Comparison of ENCODE assay signal across 17 cellular contexts in the genomic region with DNA sequence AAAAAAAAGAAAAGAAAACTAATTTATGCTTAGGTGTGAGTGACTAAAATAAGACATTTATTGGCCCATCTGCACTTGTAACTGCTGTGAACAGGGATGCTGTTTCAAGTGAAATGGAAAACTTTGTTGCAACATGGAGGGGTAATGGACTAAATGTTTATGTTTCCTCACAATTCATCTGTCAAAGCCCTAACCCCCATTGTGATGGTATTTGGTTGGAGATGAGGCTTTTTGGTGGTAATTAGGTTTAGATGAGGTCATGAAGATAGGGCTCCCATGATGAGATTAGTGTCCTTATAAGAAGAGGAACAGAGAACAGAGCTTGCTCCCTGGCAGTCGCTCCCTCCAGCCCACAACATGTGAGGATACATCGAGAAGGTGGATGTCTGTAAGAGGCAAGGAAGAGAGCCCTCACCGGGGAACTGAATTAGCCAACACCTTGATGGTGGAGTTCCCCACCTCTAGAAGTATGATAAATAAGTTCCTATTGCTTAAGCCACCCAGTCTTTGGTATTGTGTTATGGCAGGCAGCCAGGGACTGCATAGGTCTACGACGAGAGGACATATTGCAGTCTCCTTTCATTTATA. TPM values are rescaled to one million over a fixed set of nuclear protein-coding genes. Genes with fewer than 3 reads are reported as not detected.
DNase-seq lines count a peak whose midpoint lies in the region; ATAC-seq and TF ChIP-seq lines count a peak whose summit lies in the region.
"Had no signal": no experiment of that assay in that cellular context is flagged by ENCODE, and none has a peak within 500 bp of the region (broad histone marks: within the 10 kb centered on the region; RNA-seq: fewer than 3 reads in every experiment).

No MANE protein-coding gene starts in this region.

- H3K4me3 ChIP-seq in HEK293 (ENCODE audit: low read depth, low read length) (no peak overlapping the region), gastroesophageal sphincter (no peak overlapping the region)
- H3K4me3 ChIP-seq: ascending aorta, dorsolateral prefrontal cortex, smooth muscle cell had no signal

- no peaks in the 10 kb centered on the region for H3K9me3 Mint-ChIP-seq in stimulated activated effector memory CD8-positive, alpha-beta T cell treated with anti-CD3 and anti-CD28 coated beads, Interleukin-12 subunit alpha, Interleukin-12 subunit beta, amount 100 ng/mL, for 72 hours
- H3K9me3 Mint-ChIP-seq: activated CD4-positive, alpha-beta memory T cell treated with anti-CD3 and anti-CD28 coated beads, Interleukin-2, amount 10 ng/mL, durations not matched to agents 7 days and 5 days had no signal

- TF ChIP-seq POLR2A in gastroesophageal sphincter (IDR thresholded peaks at IDR 0.05): no peak

- no peak for ATAC-seq in gastroesophageal sphincter
- ATAC-seq in stimulated activated effector memory CD8-positive, alpha-beta T cell treated with anti-CD3 and anti-CD28 coated beads, Interleukin-12 subunit alpha, Interleukin-12 subunit beta, amount 100 ng/mL, for 72 hours: peak; percentile 64
- ATAC-seq in HG03432 (IDR thresholded peaks at IDR 0.05; ENCODE audit: unreplicated experiment): no peak

- WGBS in gastroesophageal sphincter (ENCODE audit: low coverage in 1 of 2), 2 donors: 62 to 68% methylated on average over 5 of the region's 5 CpGs

- H3K36me3 ChIP-seq in HEK293 (ENCODE audit: control insufficient read depth in 2 of 2, insufficient read depth in 1 of 2, low read length in 2 of 2) (no peaks in the 10 kb centered on the region), gastroesophageal sphincter (no peaks in the 10 kb centered on the region)
- H3K36me3 ChIP-seq: ascending aorta, BE2C had no signal

- peak overlapping the region; percentile 80 for H3K27ac Mint-ChIP-seq in stimulated activated effector memory CD8-positive, alpha-beta T cell treated with anti-CD3 and anti-CD28 coated beads, Interleukin-12 subunit alpha, Interleukin-12 subunit beta, amount 100 ng/mL, for 72 hours
- H3K27ac Mint-ChIP-seq: activated CD4-positive, alpha-beta memory T cell treated with anti-CD3 and anti-CD28 coated beads, Interleukin-2, amount 10 ng/mL, durations not matched to agents 7 days and 5 days had no signal

- H3K27ac ChIP-seq in HEK293 (ENCODE audit: extremely low read depth, low read depth, low read length) (no peak overlapping the region), gastroesophageal sphincter (peak overlapping the region in 3 of 4 donors; percentile 7 to 88 (median 87))

- CTCF ChIA-PET in HEK293 (lab: Yijun Ruan, JAX): no interaction called here

- no peak overlapping the region for H3K4me3 Mint-ChIP-seq in stimulated activated effector memory CD8-positive, alpha-beta T cell treated with anti-CD3 and anti-CD28 coated beads, Interleukin-12 subunit alpha, Interleukin-12 subunit beta, amount 100 ng/mL, for 72 hours
- H3K4me3 Mint-ChIP-seq: activated CD4-positive, alpha-beta memory T cell treated with anti-CD3 and anti-CD28 coated beads, Interleukin-2, amount 10 ng/mL, durations not matched to agents 7 days and 5 days had no signal

- H3K27me3 ChIP-seq in gastroesophageal sphincter: no peaks in the 10 kb centered on the region
- H3K27me3 ChIP-seq: ascending aorta, BE2C, dorsolateral prefrontal cortex had no signal

- H3K9me3 ChIP-seq in HEK293 (ENCODE audit: control insufficient read depth, insufficient read depth, low read depth, low read length): no peaks in the 10 kb centered on the region
- no peaks in the 10 kb centered on the region for H3K9me3 ChIP-seq in gastroesophageal sphincter
- H3K9me3 ChIP-seq: ascending aorta, BE2C had no signal

- no peak for TF ChIP-seq EP300 in gastroesophageal sphincter (IDR thresholded peaks at IDR 0.05)

- H3K36me3 Mint-ChIP-seq in stimulated activated effector memory CD8-positive, alpha-beta T cell treated with anti-CD3 and anti-CD28 coated beads, Interleukin-12 subunit alpha, Interleukin-12 subunit beta, amount 100 ng/mL, for 72 hours: no peaks in the 10 kb centered on the region

- peaks cover 14% of the 10 kb centered on the region for H3K4me1 ChIP-seq in HEK293 (ENCODE audit: control insufficient read depth, insufficient read depth, low read length)
- H3K4me1 ChIP-seq in gastroesophageal sphincter: peaks cover 11 to 54% (median 24%) of the 10 kb centered on the region in 3 donors
- H3K4me1 ChIP-seq: BE2C had no signal

- peaks cover 30% of the 10 kb centered on the region for H3K4me1 Mint-ChIP-seq in stimulated activated effector memory CD8-positive, alpha-beta T cell treated with anti-CD3 and anti-CD28 coated beads, Interleukin-12 subunit alpha, Interleukin-12 subunit beta, amount 100 ng/mL, for 72 hours

- DNase-seq in OCI-M1 (lab: John Stamatoyannopoulos, UW): peak; percentile 24
- no peak for DNase-seq in stimulated activated effector memory CD8-positive, alpha-beta T cell treated with anti-CD3 and anti-CD28 coated beads, Interleukin-12 subunit alpha, Interleukin-12 subunit beta, amount 100 ng/mL, for 72 hours (ENCODE audit: low spot score in 2 of 2)
- no peak for DNase-seq in effector CD8-positive, alpha-beta T cell (lab: John Stamatoyannopoulos, UW)
- no peak for DNase-seq in Kasumi-1 (lab: John Stamatoyannopoulos, UW)
- DNase-seq: activated CD4-positive, alpha-beta memory T cell treated with anti-CD3 and anti-CD28 coated beads, Interleukin-2, amount 10 ng/mL, durations not matched to agents 7 days and 5 days; activated effector memory CD4-positive, alpha-beta T cell treated with Interleukin-2 at 50 U/mL for 16 hours; BE2C; DMS79 treated with DMSO at 0.1 percent for 48 hours; dorsolateral prefrontal cortex; MM.1S; occipital lobe had no signal

- TF ChIP-seq CTCF in HEK293 (tag by site-specific recombination; IDR thresholded peaks at IDR 0.05) (no peak), gastroesophageal sphincter (IDR thresholded peaks at IDR 0.05) (no peak)

- POLR2A ChIA-PET in HEK293 (lab: Yijun Ruan, JAX): no interaction called here

TF ChIP-seq in HEK293, 187 proteins besides CTCF, POLR2A, EP300 and RAD21 (continues in another document):
- TF ChIP-seq ZNF843 (tag by site-specific recombination; IDR thresholded peaks at IDR 0.05) (0 out of 2 replicates have a peak, but pooled peaks have one; percentile 27), ZNF175 (tag by site-specific recombination; IDR thresholded peaks at IDR 0.05) (no peak), FEZF1 (tag by site-specific recombination; IDR thresholded peaks at IDR 0.05) (peak; percentile 66), ZNF654 (tag by site-specific recombination; IDR thresholded peaks at IDR 0.05; ENCODE audit: low read depth) (no peak), OSR2 (tag by site-specific recombination; IDR thresholded peaks at IDR 0.05) (peak; percentile 42), ZEB2 (tag by site-specific recombination; IDR thresholded peaks at IDR 0.05) (peak; percentile 49; the same call in 1 of the 2 replicates), ZIC2 (tag by site-specific recombination; IDR thresholded peaks at IDR 0.05) (peak; percentile 80)
- TF ChIP-seq, protein P1, sequence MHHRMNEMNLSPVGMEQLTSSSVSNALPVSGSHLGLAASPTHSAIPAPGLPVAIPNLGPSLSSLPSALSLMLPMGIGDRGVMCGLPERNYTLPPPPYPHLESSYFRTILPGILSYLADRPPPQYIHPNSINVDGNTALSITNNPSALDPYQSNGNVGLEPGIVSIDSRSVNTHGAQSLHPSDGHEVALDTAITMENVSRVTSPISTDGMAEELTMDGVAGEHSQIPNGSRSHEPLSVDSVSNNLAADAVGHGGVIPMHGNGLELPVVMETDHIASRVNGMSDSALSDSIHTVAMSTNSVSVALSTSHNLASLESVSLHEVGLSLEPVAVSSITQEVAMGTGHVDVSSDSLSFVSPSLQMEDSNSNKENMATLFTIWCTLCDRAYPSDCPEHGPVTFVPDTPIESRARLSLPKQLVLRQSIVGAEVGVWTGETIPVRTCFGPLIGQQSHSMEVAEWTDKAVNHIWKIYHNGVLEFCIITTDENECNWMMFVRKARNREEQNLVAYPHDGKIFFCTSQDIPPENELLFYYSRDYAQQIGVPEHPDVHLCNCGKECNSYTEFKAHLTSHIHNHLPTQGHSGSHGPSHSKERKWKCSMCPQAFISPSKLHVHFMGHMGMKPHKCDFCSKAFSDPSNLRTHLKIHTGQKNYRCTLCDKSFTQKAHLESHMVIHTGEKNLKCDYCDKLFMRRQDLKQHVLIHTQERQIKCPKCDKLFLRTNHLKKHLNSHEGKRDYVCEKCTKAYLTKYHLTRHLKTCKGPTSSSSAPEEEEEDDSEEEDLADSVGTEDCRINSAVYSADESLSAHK (tag by site-specific recombination; IDR thresholded peaks at IDR 0.05): peak; percentile 97
- TF ChIP-seq, protein P2, sequence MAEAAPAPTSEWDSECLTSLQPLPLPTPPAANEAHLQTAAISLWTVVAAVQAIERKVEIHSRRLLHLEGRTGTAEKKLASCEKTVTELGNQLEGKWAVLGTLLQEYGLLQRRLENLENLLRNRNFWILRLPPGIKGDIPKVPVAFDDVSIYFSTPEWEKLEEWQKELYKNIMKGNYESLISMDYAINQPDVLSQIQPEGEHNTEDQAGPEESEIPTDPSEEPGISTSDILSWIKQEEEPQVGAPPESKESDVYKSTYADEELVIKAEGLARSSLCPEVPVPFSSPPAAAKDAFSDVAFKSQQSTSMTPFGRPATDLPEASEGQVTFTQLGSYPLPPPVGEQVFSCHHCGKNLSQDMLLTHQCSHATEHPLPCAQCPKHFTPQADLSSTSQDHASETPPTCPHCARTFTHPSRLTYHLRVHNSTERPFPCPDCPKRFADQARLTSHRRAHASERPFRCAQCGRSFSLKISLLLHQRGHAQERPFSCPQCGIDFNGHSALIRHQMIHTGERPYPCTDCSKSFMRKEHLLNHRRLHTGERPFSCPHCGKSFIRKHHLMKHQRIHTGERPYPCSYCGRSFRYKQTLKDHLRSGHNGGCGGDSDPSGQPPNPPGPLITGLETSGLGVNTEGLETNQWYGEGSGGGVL (tag by site-specific recombination; IDR thresholded peaks at IDR 0.05): peak; percentile 35; the same call in 1 of the 2 replicates
- TF ChIP-seq, protein P3, sequence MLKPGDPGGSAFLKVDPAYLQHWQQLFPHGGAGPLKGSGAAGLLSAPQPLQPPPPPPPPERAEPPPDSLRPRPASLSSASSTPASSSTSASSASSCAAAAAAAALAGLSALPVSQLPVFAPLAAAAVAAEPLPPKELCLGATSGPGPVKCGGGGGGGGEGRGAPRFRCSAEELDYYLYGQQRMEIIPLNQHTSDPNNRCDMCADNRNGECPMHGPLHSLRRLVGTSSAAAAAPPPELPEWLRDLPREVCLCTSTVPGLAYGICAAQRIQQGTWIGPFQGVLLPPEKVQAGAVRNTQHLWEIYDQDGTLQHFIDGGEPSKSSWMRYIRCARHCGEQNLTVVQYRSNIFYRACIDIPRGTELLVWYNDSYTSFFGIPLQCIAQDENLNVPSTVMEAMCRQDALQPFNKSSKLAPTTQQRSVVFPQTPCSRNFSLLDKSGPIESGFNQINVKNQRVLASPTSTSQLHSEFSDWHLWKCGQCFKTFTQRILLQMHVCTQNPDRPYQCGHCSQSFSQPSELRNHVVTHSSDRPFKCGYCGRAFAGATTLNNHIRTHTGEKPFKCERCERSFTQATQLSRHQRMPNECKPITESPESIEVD (tag by site-specific recombination; IDR thresholded peaks at IDR 0.05): peak; percentile 57

RNA-seq across cellular contexts. Expression of a gene that starts 28.6 kb away (rescaled TPM):
- total RNA-seq in gastroesophageal sphincter: 100 to 1,000 TPM; 433 to 615 (median 440) TPM

RNA-seq across cellular contexts. Expression of a gene that starts 58.4 kb away (rescaled TPM):
- 10 to 100 TPM in 1 of 4 donors, 1 to 10 TPM in 3; 1.1 to 43.3 (median 8.3) TPM for total RNA-seq in gastroesophageal sphincter
- total RNA-seq: SK-MEL-5 had no signal
